Comparison of ENCODE assay signal across 14 cellular contexts in the genomic region with DNA sequence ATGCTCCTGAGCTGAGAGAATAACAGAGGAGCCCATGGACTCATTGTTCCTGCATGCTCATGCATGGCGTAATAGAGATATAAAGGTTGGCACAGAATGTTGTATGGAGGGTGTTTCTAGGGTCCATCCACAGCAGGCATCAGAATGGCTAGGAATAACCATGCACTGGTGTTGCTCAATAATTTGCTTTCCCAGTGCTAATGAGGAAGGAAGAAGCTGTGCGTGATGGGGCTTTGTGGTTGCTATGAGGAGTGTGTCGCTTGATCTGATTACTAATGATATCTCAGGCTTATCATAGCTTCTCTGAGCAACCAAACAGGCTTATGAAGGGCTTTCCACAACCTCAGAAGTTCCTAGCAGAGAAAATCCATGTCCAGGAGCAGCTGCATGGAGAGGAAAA.
"Had no signal": no experiment of that assay in that cellular context is flagged by ENCODE, and none has a peak within 500 bp of the region (broad histone marks: within the 10 kb centered on the region; RNA-seq: fewer than 3 reads in every experiment).

No MANE protein-coding gene starts in this region.

- H3K27me3 Mint-ChIP-seq: activated naive CD8-positive, alpha-beta T cell treated with anti-CD3 and anti-CD28 coated beads, Interleukin-2, amount 50 U/mL, for 24 hours had no signal

- H3K4me1 Mint-ChIP-seq: activated naive CD8-positive, alpha-beta T cell treated with anti-CD3 and anti-CD28 coated beads, Interleukin-2, amount 50 U/mL, for 24 hours; memory B cell; stimulated activated naive CD8-positive, alpha-beta T cell treated with anti-CD3 and anti-CD28 coated beads, Interleukin-15, amount 100 ng/mL, for 72 hours had no signal

- H3K36me3 Mint-ChIP-seq: memory B cell had no signal

- ATAC-seq: activated CD8-positive, alpha-beta T cell treated with anti-CD3 and anti-CD28 coated beads, Interleukin-2, amount 10 ng/mL, durations not matched to agents 7 days and 5 days; activated naive CD8-positive, alpha-beta T cell treated with anti-CD3 and anti-CD28 coated beads, Interleukin-2, amount 50 U/mL, for 24 hours; left lung; pancreas; stimulated activated naive CD8-positive, alpha-beta T cell treated with anti-CD3 and anti-CD28 coated beads, Interleukin-15, amount 100 ng/mL, for 72 hours; upper lobe of right lung had no signal

- H3K27ac Mint-ChIP-seq: activated CD8-positive, alpha-beta T cell treated with anti-CD3 and anti-CD28 coated beads, Interleukin-2, amount 10 ng/mL, durations not matched to agents 7 days and 5 days; activated naive CD8-positive, alpha-beta T cell treated with anti-CD3 and anti-CD28 coated beads, Interleukin-2, amount 50 U/mL, for 24 hours; memory B cell; stimulated activated naive CD8-positive, alpha-beta T cell treated with anti-CD3 and anti-CD28 coated beads, Interleukin-15, amount 100 ng/mL, for 72 hours had no signal

- H3K4me3 Mint-ChIP-seq: activated CD8-positive, alpha-beta T cell treated with anti-CD3 and anti-CD28 coated beads, Interleukin-2, amount 10 ng/mL, durations not matched to agents 7 days and 5 days; activated naive CD8-positive, alpha-beta T cell treated with anti-CD3 and anti-CD28 coated beads, Interleukin-2, amount 50 U/mL, for 24 hours; memory B cell; stimulated activated naive CD8-positive, alpha-beta T cell treated with anti-CD3 and anti-CD28 coated beads, Interleukin-15, amount 100 ng/mL, for 72 hours had no signal

- DNase-seq: activated CD4-positive, alpha-beta T cell treated with anti-CD3 and anti-CD28 coated beads for 48 hours; activated CD8-positive, alpha-beta T cell treated with anti-CD3 and anti-CD28 coated beads, Interleukin-2, amount 10 ng/mL, durations not matched to agents 7 days and 5 days; activated naive CD4-positive, alpha-beta T cell treated with Interleukin-2 at 50 U/mL for 16 hours; activated naive CD8-positive, alpha-beta T cell treated with anti-CD3 and anti-CD28 coated beads, Interleukin-2, amount 50 U/mL, for 24 hours; foreskin melanocyte; head of caudate nucleus; left lung; pancreas; stimulated activated CD4-positive, alpha-beta T cell treated with anti-CD3 and anti-CD28 coated beads, Interleukin-15, amount 100 ng/mL, for 24 hours; stimulated activated CD4-positive, alpha-beta T cell treated with anti-CD3 and anti-CD28 coated beads, Interleukin-4, amount 100 ng/mL, for 24 hours; stimulated activated naive CD8-positive, alpha-beta T cell treated with anti-CD3 and anti-CD28 coated beads, Interleukin-15, amount 100 ng/mL, for 72 hours; testis; upper lobe of right lung had no signal

- H3K9me3 Mint-ChIP-seq: activated naive CD8-positive, alpha-beta T cell treated with anti-CD3 and anti-CD28 coated beads, Interleukin-2, amount 50 U/mL, for 24 hours; memory B cell had no signal
